18 cellular contexts compared by ENCODE assay signal in genomic region chr19:2744113-2744512, GRCh38. TPM values are rescaled to one million over a fixed set of nuclear protein-coding genes. Genes with fewer than 3 reads are reported as not detected.
DNase-seq lines count a peak whose midpoint lies in the region; ATAC-seq, FAIRE-seq and TF ChIP-seq lines count a peak whose summit lies in the region.
"Had no signal": no experiment of that assay in that cellular context is flagged by ENCODE, and none has a peak within 500 bp of the region (broad histone marks: within the 10 kb centered on the region; RNA-seq: fewer than 3 reads in every experiment).

No MANE protein-coding gene starts in this region.

- TF ChIP-seq POLR2A in HepG2 (IDR thresholded peaks at IDR 0.05; ENCODE audit: insufficient read depth in 1 of 2, low read depth in 2 of 2, low read length in 2 of 2) (no peak), right lobe of liver (IDR thresholded peaks at IDR 0.05) (no peak)

- 4% methylated on average over 4 of the region's 4 CpGs for WGBS in HepG2 (ENCODE audit: low lambda C conversion rate)
- 38% methylated on average over 4 of the region's 4 CpGs for WGBS in right lobe of liver (ENCODE audit: insufficient coverage, low coverage, low lambda C conversion rate, missing lambda C conversion rate)

- no peak overlapping the region; the same call in 1 of the 2 replicates for H3K4me2 ChIP-seq in HepG2 (ENCODE audit: low read depth, low read length)
- H3K4me2 ChIP-seq: BLaER1, GM23338 had no signal

- no peaks in the 10 kb centered on the region for H3K36me3 ChIP-seq in HepG2 (replicated peaks in 1 of 2; ENCODE audit: control insufficient read depth in 1 of 2, insufficient read depth in 2 of 2, low read length in 2 of 2)
- H3K36me3 ChIP-seq in right lobe of liver = no peaks in the 10 kb centered on the region
- H3K36me3 ChIP-seq: BLaER1, HAP-1 had no signal

- H3K27ac ChIP-seq in HepG2 (ENCODE audit: extremely low read length, insufficient read depth, low read length) (no peak overlapping the region), right lobe of liver (no peak overlapping the region), dorsolateral prefrontal cortex (peak overlapping the region in 40 of 59 donors; percentile 12 to 90 (median 74))
- H3K27ac ChIP-seq: 22Rv1, BLaER1, C4-2B had no signal

- ATAC-seq in HepG2 = no peak
- ATAC-seq in right lobe of liver = no peak
- no peak for ATAC-seq in GM18909 (IDR thresholded peaks at IDR 0.05; ENCODE audit: poor library complexity, unreplicated experiment)
- ATAC-seq: CD8-positive, alpha-beta T cell; GM23338 had no signal

- H3K4me3 ChIP-seq in HepG2 (replicated peaks in 1 of 3; ENCODE audit: insufficient read depth in 1 of 3, low read depth in 2 of 3, low read length in 3 of 3) (no peak overlapping the region), right lobe of liver (no peak overlapping the region), dorsolateral prefrontal cortex (no peak overlapping the region)
- H3K4me3 ChIP-seq: BLaER1, GM23338, HAP-1 had no signal

- H4K20me1 ChIP-seq in HepG2 (ENCODE audit: insufficient read depth, low read length) = no peaks in the 10 kb centered on the region
- H4K20me1 ChIP-seq: BLaER1 had no signal

- DNase-seq in HepG2 (ENCODE audit: low spot score) = no peak
- DNase-seq in right lobe of liver = no peak
- no peak for DNase-seq in dorsolateral prefrontal cortex
- no peak for DNase-seq in activated CD8-positive, alpha-beta memory T cell treated with anti-CD3 and anti-CD28 coated beads, Interleukin-2, amount 50 U/mL, for 48 hours
- DNase-seq: Caco-2; CD4-positive, CD25-positive, alpha-beta regulatory T cell; CD8-positive, alpha-beta T cell; DMS153; DND-41; HFFc6 had no signal

- intact Hi-C loops in HepG2 (cut with micrococcal nuclease; ENCODE audit: unreplicated experiment) = no loop called here
- intact Hi-C loops in right lobe of liver (cut with DNase I) = no loop called here
- intact Hi-C loops in dorsolateral prefrontal cortex (cut with DNase I) = loop anchor here (10.0 kb wide), 2 partner anchors 49 to 269 kb away; partner anchors contain the start of gene GADD45B (in 1 of the 2)

- in situ Hi-C loops in HepG2 (cut with HindIII; ENCODE audit: extremely low pct_ligation_motif_present, low pct_unique_long_range_greater_than_20kb) = no loop called here

- no peak for TF ChIP-seq CTCF in HepG2 (CRISPR knock-in tag; IDR thresholded peaks at IDR 0.05)
- TF ChIP-seq CTCF in right lobe of liver (IDR thresholded peaks at IDR 0.05) = no peak
- no peak for TF ChIP-seq CTCF in dorsolateral prefrontal cortex (IDR thresholded peaks at IDR 0.05 in 54 of 56, conservative IDR thresholded peaks at IDR 0.05 in 2 of 56; ENCODE audit: low read depth in 1 of 56, partially characterized antibody in 56 of 56)

- peaks cover 3% of the 10 kb centered on the region for H3K79me2 ChIP-seq in HepG2 (ENCODE audit: insufficient read depth, low read length)

- TF ChIP-seq EP300 in HepG2 (IDR thresholded peaks at IDR 0.05; ENCODE audit: low read depth in 2 of 2, low read length in 2 of 2) = no peak
- TF ChIP-seq EP300 in HepG2 (CRISPR knock-in tag; IDR thresholded peaks at IDR 0.05; ENCODE audit: borderline replicate concordance) = no peak

- H3K4me1 ChIP-seq in HepG2 (ENCODE audit: insufficient read depth, low read length) (peaks cover 7% of the 10 kb centered on the region), right lobe of liver (peaks cover 0 to 2% (median 0%) of the 10 kb centered on the region in 4 donors)
- H3K4me1 ChIP-seq: Caco-2, HAP-1 had no signal

- H3K9me3 ChIP-seq in HepG2 (ENCODE audit: low read length) (no peaks in the 10 kb centered on the region), right lobe of liver (no peaks in the 10 kb centered on the region)
- H3K9me3 ChIP-seq: BLaER1, Caco-2, HAP-1 had no signal

- no peaks in the 10 kb centered on the region; a peak in 1 of 5 replicates for H3K27me3 ChIP-seq in HepG2 (ENCODE audit: control insufficient read depth in 1 of 2, insufficient read depth in 2 of 2, low read length in 2 of 2)
- H3K27me3 ChIP-seq in right lobe of liver = no peaks in the 10 kb centered on the region
- H3K27me3 ChIP-seq in dorsolateral prefrontal cortex = no peaks in the 10 kb centered on the region
- H3K27me3 ChIP-seq: BLaER1 had no signal

- POLR2A ChIA-PET in HepG2 (lab: Yijun Ruan, JAX) = interaction anchor here (1.2 kb wide), 1 partner anchor 123 kb away, joined by 4 read pairs; the partner anchor contains the start of gene ZNF556

- H2AFZ ChIP-seq in HepG2 (ENCODE audit: low read length) = no peak overlapping the region
- H2AFZ ChIP-seq: GM23338 had no signal

- no TSS peak for BruUV-seq in HepG2 (replicated peaks; lab: Mats Ljungman, UMichigan)

- no peak for TF ChIP-seq RAD21 in HepG2 (CRISPR knock-in tag; IDR thresholded peaks at IDR 0.05)

- H3K9ac ChIP-seq in HepG2 (ENCODE audit: insufficient read depth, low read depth, low read length) = no peak overlapping the region
- H3K9ac ChIP-seq: BLaER1 had no signal

- no peak for FAIRE-seq in HepG2 (lab: Jason Lieb, UNC)
- FAIRE-seq: G401.6, H54 had no signal

- CTCF ChIA-PET in HepG2 (lab: Yijun Ruan, JAX; ENCODE audit: low intra/inter-chr PET ratio, low total read pairs) = interaction anchor here (1.6 kb wide), 1 partner anchor 96 kb away, joined by 5 read pairs; no protein-coding TSS in a partner anchor

RNA-seq across cellular contexts. Expression of gene SLC39A3, which starts 4.3 kb away (rescaled TPM):
- total RNA-seq in HepG2 (2016; rRNA removed; fragmentation: Illumina TruSeq; extraction: Trizol) (25.0 and 41.6 TPM in 2 replicates), right lobe of liver (10 to 100 TPM; 13.5 to 29.5 (median 19.6) TPM), dorsolateral prefrontal cortex (10 to 100 TPM; 22.3 to 60.9 (median 39.3) TPM)
- 28.6 and 43.2 TPM in 2 replicates for total RNA-seq in HepG2 (2016; cell fraction: cytosol; rRNA removed; fragmentation: Illumina TruSeq; extraction: Trizol; ENCODE audit: low read depth)
- 19.6 and 44.5 TPM in 2 replicates for total RNA-seq in HepG2 (2016; cell fraction: insoluble cytoplasmic fraction; rRNA removed; fragmentation: Illumina TruSeq; extraction: Trizol)
- total RNA-seq in HepG2 (2016; cell fraction: membrane; rRNA removed; fragmentation: Illumina TruSeq; extraction: Trizol) = 45.1 and 60.0 TPM in 2 replicates
- 30.3 and 32.7 TPM in 2 replicates for total RNA-seq in HepG2 (2016; cell fraction: nucleus; rRNA removed; fragmentation: Illumina TruSeq; extraction: Trizol)
- polyA plus RNA-seq in HepG2 (2011; rRNA removed) = 33.6 and 34.2 TPM in 2 replicates
- 39.9 and 48.2 TPM in 2 replicates for polyA plus RNA-seq in HepG2 (2011; cell fraction: cytosol; rRNA removed)
- 22.1 and 24.0 TPM in 2 replicates for polyA plus RNA-seq in HepG2 (2011; cell fraction: nucleus; rRNA removed)
- 18.4 and 30.9 TPM in 2 replicates for polyA plus RNA-seq in HepG2 (2012)
- 41.4 and 52.9 TPM in 2 replicates for polyA plus RNA-seq in HepG2 (2016; cell fraction: cytosol; fragmentation: Illumina TruSeq; extraction: Trizol; ENCODE audit: low read depth)
- 27.9 and 37.1 TPM in 2 replicates for polyA plus RNA-seq in HepG2 (2016; cell fraction: insoluble cytoplasmic fraction; fragmentation: Illumina TruSeq; extraction: Trizol; ENCODE audit: low read depth)
- 50.5 and 57.8 TPM in 2 replicates for polyA plus RNA-seq in HepG2 (2016; cell fraction: membrane; fragmentation: Illumina TruSeq; extraction: Trizol; ENCODE audit: low read depth)
- 65.1 and 70.7 TPM in 2 replicates for polyA plus RNA-seq in HepG2 (2016; cell fraction: nucleus; fragmentation: Illumina TruSeq; extraction: Trizol; ENCODE audit: insufficient read depth, low read depth)
- 38.4 and 71.1 TPM in 2 replicates for polyA minus RNA-seq in HepG2 (2011; rRNA and poly(A)+ RNA removed; ENCODE audit: low replicate concordance)
- polyA minus RNA-seq in HepG2 (2011; cell fraction: cytosol; rRNA and poly(A)+ RNA removed) = 13.8 and 15.1 TPM in 2 replicates
- polyA minus RNA-seq in HepG2 (2011; cell fraction: nucleus; rRNA and poly(A)+ RNA removed) = 8.5 and 9.3 TPM in 2 replicates

RNA-seq across cellular contexts. Expression of gene DIRAS1, which starts 22.9 kb away (rescaled TPM):
- total RNA-seq in HepG2 (2016; rRNA removed; fragmentation: Illumina TruSeq; extraction: Trizol) (0.97 and 1.2 TPM in 2 replicates), right lobe of liver (1 to 10 TPM in 1 of 6 experiments, under 1 TPM in 1, not detected in 4; 0.19 to 1.6 TPM), dorsolateral prefrontal cortex (100 to 1,000 TPM in 107 of 120 experiments, 10 to 100 TPM in 13; 43.9 to 237 (median 155) TPM)
- total RNA-seq in HepG2 (2016; cell fraction: cytosol; rRNA removed; fragmentation: Illumina TruSeq; extraction: Trizol; ENCODE audit: low read depth) = 0.61 and 0.62 TPM in 2 replicates
- total RNA-seq in HepG2 (2016; cell fraction: insoluble cytoplasmic fraction; rRNA removed; fragmentation: Illumina TruSeq; extraction: Trizol) = 1.0 and 1.1 TPM in 2 replicates
- total RNA-seq in HepG2 (2016; cell fraction: membrane; rRNA removed; fragmentation: Illumina TruSeq; extraction: Trizol) = 1.3 and 1.6 TPM in 2 replicates
- total RNA-seq in HepG2 (2016; cell fraction: nucleus; rRNA removed; fragmentation: Illumina TruSeq; extraction: Trizol) = 0.56 and 0.94 TPM in 2 replicates
- polyA plus RNA-seq in HepG2 (2011; rRNA removed) = 1.8 and 2.9 TPM in 2 replicates
- polyA plus RNA-seq in HepG2 (2011; cell fraction: cytosol; rRNA removed) = 1.7 and 2.2 TPM in 2 replicates
- 2.6 and 3.2 TPM in 2 replicates for polyA plus RNA-seq in HepG2 (2011; cell fraction: nucleus; rRNA removed)
- 1.3 and 1.7 TPM in 2 replicates for polyA plus RNA-seq in HepG2 (2012)
- polyA plus RNA-seq in HepG2 (2016; cell fraction: cytosol; fragmentation: Illumina TruSeq; extraction: Trizol; ENCODE audit: low read depth) = 0.97 and 1.5 TPM in 2 replicates
- polyA plus RNA-seq in HepG2 (2016; cell fraction: insoluble cytoplasmic fraction; fragmentation: Illumina TruSeq; extraction: Trizol; ENCODE audit: low read depth) = 1.7 and 2.5 TPM in 2 replicates
- 1.8 and 1.9 TPM in 2 replicates for polyA plus RNA-seq in HepG2 (2016; cell fraction: membrane; fragmentation: Illumina TruSeq; extraction: Trizol; ENCODE audit: low read depth)
- polyA plus RNA-seq in HepG2 (2016; cell fraction: nucleus; fragmentation: Illumina TruSeq; extraction: Trizol; ENCODE audit: insufficient read depth, low read depth) = 1.9 and 2.0 TPM in 2 replicates
- 0.35 and 2.3 TPM in 2 replicates for polyA minus RNA-seq in HepG2 (2011; rRNA and poly(A)+ RNA removed; ENCODE audit: low replicate concordance)
- polyA minus RNA-seq in HepG2 (2011; cell fraction: cytosol; rRNA and poly(A)+ RNA removed) = 1.7 and 1.8 TPM in 2 replicates
- 0.64 and 0.75 TPM in 2 replicates for polyA minus RNA-seq in HepG2 (2011; cell fraction: nucleus; rRNA and poly(A)+ RNA removed)
- total RNA-seq: CD4-positive, CD25-positive, alpha-beta regulatory T cell had no signal
- polyA plus RNA-seq: CD4-positive, CD25-positive, alpha-beta regulatory T cell had no signal

RNA-seq across cellular contexts. Expression of gene SGTA, which starts 39.0 kb away (rescaled TPM):
- total RNA-seq in HepG2 (2016; rRNA removed; fragmentation: Illumina TruSeq; extraction: Trizol) (47.4 and 47.5 TPM in 2 replicates), right lobe of liver (10 to 100 TPM; 21.5 to 41.7 (median 23.7) TPM), dorsolateral prefrontal cortex (100 to 1,000 TPM in 2 of 120 experiments, 10 to 100 TPM in 118; 61.3 to 107 (median 73.1) TPM)
- 15.4 and 15.7 TPM in 2 replicates for total RNA-seq in HepG2 (2016; cell fraction: cytosol; rRNA removed; fragmentation: Illumina TruSeq; extraction: Trizol; ENCODE audit: low read depth)
- 38.4 and 51.3 TPM in 2 replicates for total RNA-seq in HepG2 (2016; cell fraction: insoluble cytoplasmic fraction; rRNA removed; fragmentation: Illumina TruSeq; extraction: Trizol)
- total RNA-seq in HepG2 (2016; cell fraction: membrane; rRNA removed; fragmentation: Illumina TruSeq; extraction: Trizol) = 36.5 and 39.1 TPM in 2 replicates
- 22.7 and 29.7 TPM in 2 replicates for total RNA-seq in HepG2 (2016; cell fraction: nucleus; rRNA removed; fragmentation: Illumina TruSeq; extraction: Trizol)
- 43.0 and 43.9 TPM in 2 replicates for polyA plus RNA-seq in HepG2 (2011; rRNA removed)
- polyA plus RNA-seq in HepG2 (2011; cell fraction: cytosol; rRNA removed) = 36.5 and 53.7 TPM in 2 replicates
- 91.7 and 100.0 TPM in 2 replicates for polyA plus RNA-seq in HepG2 (2011; cell fraction: nucleus; rRNA removed)
- polyA plus RNA-seq in HepG2 (2012) = 31.5 and 46.4 TPM in 2 replicates
- polyA plus RNA-seq in HepG2 (2016; cell fraction: cytosol; fragmentation: Illumina TruSeq; extraction: Trizol; ENCODE audit: low read depth) = 19.4 and 21.9 TPM in 2 replicates
- 59.1 and 69.1 TPM in 2 replicates for polyA plus RNA-seq in HepG2 (2016; cell fraction: insoluble cytoplasmic fraction; fragmentation: Illumina TruSeq; extraction: Trizol; ENCODE audit: low read depth)
- 43.4 and 44.2 TPM in 2 replicates for polyA plus RNA-seq in HepG2 (2016; cell fraction: membrane; fragmentation: Illumina TruSeq; extraction: Trizol; ENCODE audit: low read depth)
- polyA plus RNA-seq in HepG2 (2016; cell fraction: nucleus; fragmentation: Illumina TruSeq; extraction: Trizol; ENCODE audit: insufficient read depth, low read depth) = 75.8 and 78.8 TPM in 2 replicates
- polyA minus RNA-seq in HepG2 (2011; rRNA and poly(A)+ RNA removed; ENCODE audit: low replicate concordance) = 33.4 and 37.8 TPM in 2 replicates
- 21.6 and 25.4 TPM in 2 replicates for polyA minus RNA-seq in HepG2 (2011; cell fraction: cytosol; rRNA and poly(A)+ RNA removed)
- polyA minus RNA-seq in HepG2 (2011; cell fraction: nucleus; rRNA and poly(A)+ RNA removed) = 12.1 and 13.1 TPM in 2 replicates

RNA-seq across cellular contexts. Expression of gene THOP1, which starts 41.2 kb away (rescaled TPM):
- total RNA-seq in HepG2 (2016; rRNA removed; fragmentation: Illumina TruSeq; extraction: Trizol) = 98.1 and 116 TPM in 2 replicates
- 12.3 and 13.1 TPM in 2 replicates for total RNA-seq in HepG2 (2016; cell fraction: cytosol; rRNA removed; fragmentation: Illumina TruSeq; extraction: Trizol; ENCODE audit: low read depth)
- total RNA-seq in HepG2 (2016; cell fraction: insoluble cytoplasmic fraction; rRNA removed; fragmentation: Illumina TruSeq; extraction: Trizol) = 83.9 and 120 TPM in 2 replicates
- 35.7 and 37.5 TPM in 2 replicates for total RNA-seq in HepG2 (2016; cell fraction: membrane; rRNA removed; fragmentation: Illumina TruSeq; extraction: Trizol)
- total RNA-seq in HepG2 (2016; cell fraction: nucleus; rRNA removed; fragmentation: Illumina TruSeq; extraction: Trizol) = 71.2 and 83.7 TPM in 2 replicates
- polyA plus RNA-seq in HepG2 (2011; rRNA removed) = 74.4 and 81.4 TPM in 2 replicates
- 50.2 and 88.6 TPM in 2 replicates for polyA plus RNA-seq in HepG2 (2011; cell fraction: cytosol; rRNA removed)
- 183 and 242 TPM in 2 replicates for polyA plus RNA-seq in HepG2 (2011; cell fraction: nucleus; rRNA removed)
- polyA plus RNA-seq in HepG2 (2012) = 41.9 and 45.1 TPM in 2 replicates
- polyA plus RNA-seq in HepG2 (2016; cell fraction: cytosol; fragmentation: Illumina TruSeq; extraction: Trizol; ENCODE audit: low read depth) = 9.6 TPM in 2 replicates
- polyA plus RNA-seq in HepG2 (2016; cell fraction: insoluble cytoplasmic fraction; fragmentation: Illumina TruSeq; extraction: Trizol; ENCODE audit: low read depth) = 69.9 and 92.7 TPM in 2 replicates
- 20.1 and 20.4 TPM in 2 replicates for polyA plus RNA-seq in HepG2 (2016; cell fraction: membrane; fragmentation: Illumina TruSeq; extraction: Trizol; ENCODE audit: low read depth)
- polyA plus RNA-seq in HepG2 (2016; cell fraction: nucleus; fragmentation: Illumina TruSeq; extraction: Trizol; ENCODE audit: insufficient read depth, low read depth) = 159 and 175 TPM in 2 replicates
- 118 and 211 TPM in 2 replicates for polyA minus RNA-seq in HepG2 (2011; rRNA and poly(A)+ RNA removed; ENCODE audit: low replicate concordance)
- polyA minus RNA-seq in HepG2 (2011; cell fraction: cytosol; rRNA and poly(A)+ RNA removed) = 39.9 and 51.4 TPM in 2 replicates
- polyA minus RNA-seq in HepG2 (2011; cell fraction: nucleus; rRNA and poly(A)+ RNA removed) = 26.3 and 32.6 TPM in 2 replicates
- 10 to 100 TPM; 25.5 to 61.8 (median 33.0) TPM for total RNA-seq in right lobe of liver
- 100 to 1,000 TPM in 67 of 120 experiments, 10 to 100 TPM in 53; 63.4 to 133 (median 103) TPM for total RNA-seq in dorsolateral prefrontal cortex

RNA-seq across cellular contexts. Expression of gene GNG7, which starts 41.6 kb away (rescaled TPM):
- 1.4 and 1.7 TPM in 2 replicates for total RNA-seq in HepG2 (2016; rRNA removed; fragmentation: Illumina TruSeq; extraction: Trizol)
- total RNA-seq in HepG2 (2016; cell fraction: cytosol; rRNA removed; fragmentation: Illumina TruSeq; extraction: Trizol; ENCODE audit: low read depth) = 1.3 and 2.3 TPM in 2 replicates
- total RNA-seq in HepG2 (2016; cell fraction: insoluble cytoplasmic fraction; rRNA removed; fragmentation: Illumina TruSeq; extraction: Trizol) = 1.3 and 1.7 TPM in 2 replicates
- 2.6 and 3.1 TPM in 2 replicates for total RNA-seq in HepG2 (2016; cell fraction: membrane; rRNA removed; fragmentation: Illumina TruSeq; extraction: Trizol)
- total RNA-seq in HepG2 (2016; cell fraction: nucleus; rRNA removed; fragmentation: Illumina TruSeq; extraction: Trizol) = 1.5 TPM in 2 replicates
- polyA plus RNA-seq in HepG2 (2011; rRNA removed) = 3.3 and 3.9 TPM in 2 replicates
- 3.1 and 3.7 TPM in 2 replicates for polyA plus RNA-seq in HepG2 (2011; cell fraction: cytosol; rRNA removed)
- polyA plus RNA-seq in HepG2 (2011; cell fraction: nucleus; rRNA removed) = 6.7 and 7.8 TPM in 2 replicates
- 2.6 and 4.5 TPM in 2 replicates for polyA plus RNA-seq in HepG2 (2012)
- polyA plus RNA-seq in HepG2 (2016; cell fraction: cytosol; fragmentation: Illumina TruSeq; extraction: Trizol; ENCODE audit: low read depth) = 7.6 and 10.4 TPM in 2 replicates
- 3.9 and 5.5 TPM in 2 replicates for polyA plus RNA-seq in HepG2 (2016; cell fraction: insoluble cytoplasmic fraction; fragmentation: Illumina TruSeq; extraction: Trizol; ENCODE audit: low read depth)
- 6.5 and 9.8 TPM in 2 replicates for polyA plus RNA-seq in HepG2 (2016; cell fraction: membrane; fragmentation: Illumina TruSeq; extraction: Trizol; ENCODE audit: low read depth)
- polyA plus RNA-seq in HepG2 (2016; cell fraction: nucleus; fragmentation: Illumina TruSeq; extraction: Trizol; ENCODE audit: insufficient read depth, low read depth) = 7.6 and 8.6 TPM in 2 replicates
- 1.2 TPM in 1 of 2 replicates, not detected in the other for polyA minus RNA-seq in HepG2 (2011; rRNA and poly(A)+ RNA removed; ENCODE audit: low replicate concordance)
- polyA minus RNA-seq in HepG2 (2011; cell fraction: cytosol; rRNA and poly(A)+ RNA removed) = 1.2 and 1.7 TPM in 2 replicates
- polyA minus RNA-seq in HepG2 (2011; cell fraction: nucleus; rRNA and poly(A)+ RNA removed) = 1.1 and 1.2 TPM in 2 replicates
- total RNA-seq in right lobe of liver = 1 to 10 TPM; 1.3 to 3.7 (median 2.3) TPM
- total RNA-seq in dorsolateral prefrontal cortex = 100 to 1,000 TPM in 55 of 120 experiments, 10 to 100 TPM in 65; 71.9 to 184 (median 98.1) TPM

Comparison
In these comparisons a context has a peak if more than half of its experiments do, and no peak if none do; other contexts are left out.
1. H3K27ac ChIP-seq: peak in dorsolateral prefrontal cortex (40 of 59); none in HepG2 (single experiment) and right lobe of liver (0 of 3).
2. RNA of gene DIRAS1, which starts 22.9 kb away (total RNA-seq): 43.9 to 237 TPM in dorsolateral prefrontal cortex; 0.56 to 1.6 TPM in HepG2 and 0.19 to 1.6 TPM in right lobe of liver; every median in the first group is over 10 times any median in the second.
3. intact Hi-C loops: an anchor here in dorsolateral prefrontal cortex (10.0 kb wide); none called in HepG2 and right lobe of liver.